Comparison of ENCODE assay signal across 30 cellular contexts in genomic region chr11:76177250-76177686, GRCh38. TPM values are rescaled to one million over a fixed set of nuclear protein-coding genes. Genes with fewer than 3 reads are reported as not detected.
"Had no signal": no experiment of that assay in that cellular context is flagged by ENCODE, and none has a peak within 500 bp of the region (broad histone marks: within the 10 kb centered on the region; RNA-seq: fewer than 3 reads in every experiment).

No MANE protein-coding gene starts in this region.

- H3K27ac ChIP-seq: ovary, parathyroid adenoma, psoas muscle, skin epidermis, spleen, suprapubic skin, testis, tibial artery, transverse colon, upper lobe of right lung, uterus had no signal

- DNase-seq: naive thymus-derived CD8-positive, alpha-beta T cell; nephron progenitor cell; occipital lobe; ovary; posterior cingulate gyrus; psoas muscle; right cardiac atrium; spleen; stimulated activated CD4-positive, alpha-beta T cell treated with anti-CD3 and anti-CD28 coated beads, Interleukin-12 subunit alpha, Interleukin-12 subunit beta, amount 100 ng/mL, for 4 hours; stimulated activated CD4-positive, alpha-beta T cell treated with anti-CD3 and anti-CD28 coated beads, Interleukin-1b, Interleukin-23, amount 100 ng/mL, for 48 hours; stimulated activated CD4-positive, alpha-beta T cell treated with anti-CD3 and anti-CD28 coated beads, Interleukin-4, amount 100 ng/mL, for 1 hour; stimulated activated CD4-positive, alpha-beta T cell treated with anti-CD3 and anti-CD28 coated beads, Interleukin-4, amount 100 ng/mL, for 4 hours; stimulated activated CD8-positive, alpha-beta memory T cell treated with anti-CD3 and anti-CD28 coated beads, Interleukin-4, amount 100 ng/mL, for 48 hours; stimulated activated naive CD4-positive, alpha-beta T cell; stimulated activated naive CD8-positive, alpha-beta T cell treated with anti-CD3 and anti-CD28 coated beads, Interleukin-15, amount 100 ng/mL, for 72 hours; stimulated activated naive CD8-positive, alpha-beta T cell treated with anti-CD3 and anti-CD28 coated beads, Interleukin-15, Interleukin-2, amounts not matched to agents 100 U/mL and 50 U/mL, for 24 hours; substantia nigra; testis; tibial artery; transverse colon; upper lobe of right lung; uterus had no signal

- ATAC-seq: naive thymus-derived CD8-positive, alpha-beta T cell; natural killer cell treated with Interleukin-12 subunit alpha and Interleukin-12 subunit beta and Interleukin-15 and Interleukin-18, amount 100 ng/mL, for 72 hours; psoas muscle; right cardiac atrium; sciatic nerve; stimulated activated memory B cell treated with anti-CD40 and anti-IgM and Interleukin-4, amounts not matched to agents 10 μg/mL and 1 μg/mL and 100 μg/mL, for 72 hours; stimulated activated naive CD8-positive, alpha-beta T cell treated with anti-CD3 and anti-CD28 coated beads, Interleukin-15, amount 100 ng/mL, for 72 hours; stimulated activated naive CD8-positive, alpha-beta T cell treated with anti-CD3 and anti-CD28 coated beads, Interleukin-15, Interleukin-2, amounts not matched to agents 100 U/mL and 50 U/mL, for 24 hours; upper lobe of right lung had no signal

- H3K9me3 ChIP-seq: ovary, psoas muscle, spleen, suprapubic skin, testis, tibial artery, transverse colon, upper lobe of right lung, uterus had no signal

- H3K4me3 ChIP-seq: ovary, psoas muscle, skin epidermis, smooth muscle cell, spleen, suprapubic skin, testis, tibial artery, transverse colon, upper lobe of right lung, uterus had no signal

- H3K36me3 ChIP-seq: ovary, spleen, suprapubic skin, tibial artery, transverse colon, upper lobe of right lung, uterus had no signal

- H3K9ac ChIP-seq: parathyroid adenoma had no signal

- H3K27me3 ChIP-seq: ovary, spleen, suprapubic skin, testis, tibial artery, transverse colon, upper lobe of right lung, uterus had no signal

- H2AFZ ChIP-seq: parathyroid adenoma had no signal

- H3K4me2 ChIP-seq: smooth muscle cell had no signal

- H3K4me1 ChIP-seq: parathyroid adenoma, psoas muscle, spleen, suprapubic skin, testis, tibial artery, transverse colon, upper lobe of right lung, uterus had no signal

RNA-seq across cellular contexts. Expression of gene WNT11, which starts 29.0 kb away (rescaled TPM):
- total RNA-seq: renal cortical epithelial cell had no signal
